Comparison of ENCODE assay signal across 1 cellular context in the genomic region with DNA sequence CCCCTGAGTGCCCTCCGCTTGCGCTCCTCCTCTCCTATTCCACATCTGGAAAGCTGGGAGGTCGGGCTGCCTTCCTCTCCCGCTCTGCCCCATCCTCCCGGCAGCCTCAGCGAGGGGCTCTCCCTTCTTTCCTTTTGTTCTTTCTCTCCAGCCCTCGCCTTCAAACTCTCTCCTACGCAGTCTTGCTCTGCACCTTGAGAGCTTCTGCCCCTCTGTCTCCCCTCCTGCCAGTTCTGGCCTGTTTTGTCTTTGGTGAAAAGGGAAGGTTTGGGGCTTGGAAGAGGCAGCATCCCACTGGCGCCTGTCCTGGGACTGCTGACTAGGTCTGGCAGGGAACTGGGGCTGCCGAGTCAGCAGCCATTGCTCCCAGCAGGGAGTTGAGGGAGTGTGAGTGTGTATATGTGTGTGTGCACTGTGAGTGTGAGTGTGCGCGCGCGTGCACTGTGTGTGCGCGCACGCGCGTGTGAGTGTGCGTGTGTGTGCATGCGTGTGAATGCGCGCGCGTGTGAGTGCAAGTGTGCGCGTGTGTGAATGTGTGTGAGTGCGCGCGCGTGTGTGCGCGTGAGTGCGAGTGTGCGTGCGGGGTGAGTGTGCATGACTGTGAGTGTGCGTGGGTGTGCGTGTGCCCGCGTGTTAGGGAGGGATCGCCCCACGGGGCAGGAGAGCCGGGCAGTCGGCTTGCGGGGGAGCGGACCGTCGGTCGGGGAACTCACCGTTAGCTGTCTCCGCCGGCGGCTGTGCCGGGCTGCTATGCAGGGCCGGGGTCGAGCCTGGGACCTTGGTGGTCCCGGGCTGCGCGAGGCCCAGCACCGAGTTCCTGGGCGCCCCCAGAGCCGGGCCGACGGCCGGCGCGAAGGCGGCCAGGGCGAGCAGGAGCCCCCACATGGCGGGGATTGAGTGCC.
TF ChIP-seq lines count a peak whose summit lies in the region.

No MANE protein-coding gene starts in this region.

TF ChIP-seq in SK-N-SH, 30 proteins besides CTCF, POLR2A, EP300 and RAD21:
- TF ChIP-seq TAF1 (IDR thresholded peaks at IDR 0.05; ENCODE audit: borderline replicate concordance, low read depth, low read length) (peak; percentile 3; the same call in 1 of the 2 replicates), EZH2phosphoT487 (IDR thresholded peaks at IDR 0.05; ENCODE audit: borderline replicate concordance, low read depth) (no peak), MXI1 (IDR thresholded peaks at IDR 0.05; ENCODE audit: low read depth, low read length) (peak; percentile 66; the same call in 1 of the 2 replicates)
- TF ChIP-seq, protein P1, sequence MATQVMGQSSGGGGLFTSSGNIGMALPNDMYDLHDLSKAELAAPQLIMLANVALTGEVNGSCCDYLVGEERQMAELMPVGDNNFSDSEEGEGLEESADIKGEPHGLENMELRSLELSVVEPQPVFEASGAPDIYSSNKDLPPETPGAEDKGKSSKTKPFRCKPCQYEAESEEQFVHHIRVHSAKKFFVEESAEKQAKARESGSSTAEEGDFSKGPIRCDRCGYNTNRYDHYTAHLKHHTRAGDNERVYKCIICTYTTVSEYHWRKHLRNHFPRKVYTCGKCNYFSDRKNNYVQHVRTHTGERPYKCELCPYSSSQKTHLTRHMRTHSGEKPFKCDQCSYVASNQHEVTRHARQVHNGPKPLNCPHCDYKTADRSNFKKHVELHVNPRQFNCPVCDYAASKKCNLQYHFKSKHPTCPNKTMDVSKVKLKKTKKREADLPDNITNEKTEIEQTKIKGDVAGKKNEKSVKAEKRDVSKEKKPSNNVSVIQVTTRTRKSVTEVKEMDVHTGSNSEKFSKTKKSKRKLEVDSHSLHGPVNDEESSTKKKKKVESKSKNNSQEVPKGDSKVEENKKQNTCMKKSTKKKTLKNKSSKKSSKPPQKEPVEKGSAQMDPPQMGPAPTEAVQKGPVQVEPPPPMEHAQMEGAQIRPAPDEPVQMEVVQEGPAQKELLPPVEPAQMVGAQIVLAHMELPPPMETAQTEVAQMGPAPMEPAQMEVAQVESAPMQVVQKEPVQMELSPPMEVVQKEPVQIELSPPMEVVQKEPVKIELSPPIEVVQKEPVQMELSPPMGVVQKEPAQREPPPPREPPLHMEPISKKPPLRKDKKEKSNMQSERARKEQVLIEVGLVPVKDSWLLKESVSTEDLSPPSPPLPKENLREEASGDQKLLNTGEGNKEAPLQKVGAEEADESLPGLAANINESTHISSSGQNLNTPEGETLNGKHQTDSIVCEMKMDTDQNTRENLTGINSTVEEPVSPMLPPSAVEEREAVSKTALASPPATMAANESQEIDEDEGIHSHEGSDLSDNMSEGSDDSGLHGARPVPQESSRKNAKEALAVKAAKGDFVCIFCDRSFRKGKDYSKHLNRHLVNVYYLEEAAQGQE (IDR thresholded peaks at IDR 0.05; ENCODE audit: low read depth, low read length) = peak; percentile 32; the same call in 1 of the 2 replicates
- TF ChIP-seq, protein P2, sequence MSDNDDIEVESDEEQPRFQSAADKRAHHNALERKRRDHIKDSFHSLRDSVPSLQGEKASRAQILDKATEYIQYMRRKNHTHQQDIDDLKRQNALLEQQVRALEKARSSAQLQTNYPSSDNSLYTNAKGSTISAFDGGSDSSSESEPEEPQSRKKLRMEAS (IDR thresholded peaks at IDR 0.05; ENCODE audit: low read depth) = peak; percentile 9; the same call in 1 of the 2 replicates
